15 cellular contexts compared by ENCODE assay signal in the genomic region with DNA sequence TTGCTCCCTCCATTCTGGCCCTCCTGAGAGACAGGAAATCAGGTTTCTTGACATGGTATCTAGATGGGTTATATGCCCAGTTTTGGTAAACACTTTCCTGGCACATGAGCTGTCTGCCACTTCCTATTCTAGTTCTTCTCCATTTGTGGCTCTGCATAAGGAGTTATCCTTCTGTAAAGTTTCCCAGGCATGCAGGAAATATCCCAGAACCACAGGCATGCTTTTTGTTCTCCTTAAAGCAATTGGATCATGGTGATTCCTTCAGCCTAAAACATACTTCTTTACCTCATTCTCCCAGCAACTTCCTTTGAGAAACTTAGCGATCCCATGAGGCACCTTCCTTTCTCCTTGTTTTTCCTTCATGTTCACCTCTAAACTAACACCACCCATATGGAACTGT.
A peak's percentile ranks its signal among the peaks of the same experiment; 100 is the strongest.
DNase-seq lines count a peak whose midpoint lies in the region; ATAC-seq and TF ChIP-seq lines count a peak whose summit lies in the region.
"Had no signal": no experiment of that assay in that cellular context is flagged by ENCODE, and none has a peak within 500 bp of the region (broad histone marks: within the 10 kb centered on the region; RNA-seq: fewer than 3 reads in every experiment).

No MANE protein-coding gene starts in this region.

- no peaks in the 10 kb centered on the region for H3K27me3 ChIP-seq in ascending aorta
- H3K27me3 ChIP-seq: gastroesophageal sphincter had no signal

- H3K9me3 ChIP-seq in ascending aorta: no peaks in the 10 kb centered on the region
- H3K9me3 ChIP-seq: gastroesophageal sphincter had no signal

- no peak overlapping the region for H3K27ac ChIP-seq in ascending aorta
- H3K27ac ChIP-seq: C4-2B, gastroesophageal sphincter had no signal

- TF ChIP-seq CTCF in AG09309 (IDR thresholded peaks at IDR 0.05; ENCODE audit: control insufficient read depth, insufficient read depth, low read depth, low read length, missing control alignments) (no peak), astrocyte of the cerebellum (IDR thresholded peaks at IDR 0.05; ENCODE audit: low read depth, low read length, missing control alignments) (no peak), ascending aorta (IDR thresholded peaks at IDR 0.05) (no peak), omental fat pad (IDR thresholded peaks at IDR 0.05) (no peak)

- in situ Hi-C loops in astrocyte of the cerebellum (cut with HindIII; ENCODE audit: low sequenced_read_pairs): no loop called here

- no peak for ATAC-seq in omental fat pad (ENCODE audit: low FRiP score)
- ATAC-seq: gastroesophageal sphincter, Right ventricle myocardium inferior had no signal

- intact Hi-C loops in ascending aorta (cut with DNase I): no loop called here

- peaks cover 0 to 2% of the 10 kb centered on the region in 2 donors for H3K4me1 ChIP-seq in ascending aorta

- H3K4me3 ChIP-seq in AG09309 (ENCODE audit: control insufficient read depth, low read depth, low read length): no peak overlapping the region
- H3K4me3 ChIP-seq in astrocyte of the cerebellum (ENCODE audit: low read depth, low read length): no peak overlapping the region
- no peak overlapping the region for H3K4me3 ChIP-seq in ascending aorta
- H3K4me3 ChIP-seq: gastroesophageal sphincter had no signal

- DNase-seq in AG09309 (ENCODE audit: low read depth): peak; percentile 25
- peak; percentile 67 for DNase-seq in HT1080 (ENCODE audit: low read depth)
- DNase-seq in astrocyte of the cerebellum (ENCODE audit: low read depth): peak; percentile 48
- DNase-seq in glomerular visceral epithelial cell (ENCODE audit: extremely low spot score): peak; percentile 2
- no peak for DNase-seq in ascending aorta (ENCODE audit: low spot score in 2 of 2)
- no peak for DNase-seq in central memory CD4-positive, alpha-beta T cell
- DNase-seq in omental fat pad (ENCODE audit: low spot score): no peak
- DNase-seq in stimulated activated CD4-positive, alpha-beta T cell treated with anti-CD3 and anti-CD28 coated beads, Interleukin-2, amount 100 ng/mL, for 48 hours: no peak
- DNase-seq: activated CD4-positive, alpha-beta T cell treated with anti-CD3 and anti-CD28 coated beads, Interleukin-2, amount 50 U/mL, for 48 hours; activated T-cell treated with anti-CD3 and anti-CD28 coated beads for 4 hours; cortex of kidney; stimulated activated CD4-positive, alpha-beta T cell treated with anti-CD3 and anti-CD28 coated beads, Interleukin-4, amount 100 ng/mL, for 1 hour had no signal

- no peaks in the 10 kb centered on the region for H3K36me3 ChIP-seq in ascending aorta
- H3K36me3 ChIP-seq: gastroesophageal sphincter had no signal

Comparison
In these comparisons a context has a peak if more than half of its experiments do, and no peak if none do; other contexts are left out.
1. DNase-seq: peak in AG09309 (single experiment), HT1080 (single experiment), astrocyte of the cerebellum (single experiment) and glomerular visceral epithelial cell (single experiment); none in ascending aorta (0 of 2), central memory CD4-positive, alpha-beta T cell (single experiment), omental fat pad (single experiment) and stimulated activated CD4-positive, alpha-beta T cell treated with anti-CD3 and anti-CD28 coated beads, Interleukin-2, amount 100 ng/mL, for 48 hours (0 of 2).